ENCODE assay signal across 20 cellular contexts in genomic region chr7:135578569-135578968, GRCh38. TPM values are rescaled to one million over a fixed set of nuclear protein-coding genes. Genes with fewer than 3 reads are reported as not detected.
DNase-seq lines count a peak whose midpoint lies in the region; ATAC-seq, FAIRE-seq and TF ChIP-seq lines count a peak whose summit lies in the region.
"Had no signal": no experiment of that assay in that cellular context is flagged by ENCODE, and none has a peak within 500 bp of the region (broad histone marks: within the 10 kb centered on the region; RNA-seq: fewer than 3 reads in every experiment).

No MANE protein-coding gene starts in this region.

- in situ Hi-C loops in GM12878 (cut with MboI), result no loop called here

- SMC1A ChIA-PET in GM12878 (lab: Charles Lee; ENCODE audit: uncharacterized antibody, unreplicated experiment), result no interaction called here

- H3K36me3 Mint-ChIP-seq in activated CD8-positive, alpha-beta memory T cell treated with anti-CD3 and anti-CD28 coated beads, Interleukin-2, amount 10 ng/mL, durations not matched to agents 7 days and 5 days, result peaks cover 69% of the 10 kb centered on the region

- no TSS peak for BruUV-seq in GM12878 (replicated peaks; lab: Mats Ljungman, UMichigan)

- peak overlapping the region; percentile 22; the same call in 1 of the 2 replicates for H3K9ac ChIP-seq in GM12878 (ENCODE audit: control insufficient read depth, insufficient read depth, low read length)
- H3K9ac ChIP-seq: BLaER1 had no signal

- H2AFZ ChIP-seq in GM12878 (ENCODE audit: control insufficient read depth, low read depth, low read length), result no peak overlapping the region
- H2AFZ ChIP-seq: GM23338 had no signal

- H3K4me2 ChIP-seq in GM12878 (ENCODE audit: control insufficient read depth, insufficient read depth), result no peak overlapping the region
- H3K4me2 ChIP-seq: BLaER1, GM23338 had no signal

- no peak for TF ChIP-seq EP300 in GM12878 (IDR thresholded peaks at IDR 0.05; ENCODE audit: borderline replicate concordance in 1 of 2, control insufficient read depth in 1 of 2, low read depth in 2 of 2, low read length in 2 of 2)

- H3K27me3 Mint-ChIP-seq in activated CD8-positive, alpha-beta memory T cell treated with anti-CD3 and anti-CD28 coated beads, Interleukin-2, amount 10 ng/mL, durations not matched to agents 7 days and 5 days, result no peaks in the 10 kb centered on the region
- H3K27me3 Mint-ChIP-seq: B cell; CD4-positive, CD25-positive, alpha-beta regulatory T cell had no signal

- POLR2A ChIA-PET in GM12878 (lab: Charles Lee), result no interaction called here

- H3K79me2 ChIP-seq in GM12878 (ENCODE audit: control insufficient read depth, insufficient read depth, low read length), result no peaks in the 10 kb centered on the region

- H3K4me3 Mint-ChIP-seq in activated CD8-positive, alpha-beta memory T cell treated with anti-CD3 and anti-CD28 coated beads, Interleukin-2, amount 10 ng/mL, durations not matched to agents 7 days and 5 days, result no peak overlapping the region
- H3K4me3 Mint-ChIP-seq: B cell; CD4-positive, CD25-positive, alpha-beta regulatory T cell; CD8-positive, alpha-beta T cell; GM23338; H9 had no signal

- no peak overlapping the region for H3K4me3 ChIP-seq in GM12878
- H3K4me3 ChIP-seq: BLaER1, GM23338 had no signal

- intact Hi-C loops in GM12878 (cut with micrococcal nuclease; ENCODE audit: unreplicated experiment), result loop anchor here (1.0 kb wide), 1 partner anchor 66 kb away; no protein-coding TSS in a partner anchor

- peak overlapping the region; percentile 34 for H3K27ac Mint-ChIP-seq in activated CD8-positive, alpha-beta memory T cell treated with anti-CD3 and anti-CD28 coated beads, Interleukin-2, amount 10 ng/mL, durations not matched to agents 7 days and 5 days
- H3K27ac Mint-ChIP-seq: B cell; CD4-positive, CD25-positive, alpha-beta regulatory T cell; CD8-positive, alpha-beta T cell; GM23338; H9 had no signal

- H3K36me3 ChIP-seq in GM12878 (ENCODE audit: control insufficient read depth in 2 of 2, insufficient read depth in 2 of 2, low read length in 1 of 2), result peaks cover 18 to 37% of the 10 kb centered on the region in 2 experiments

- TF ChIP-seq RAD21 in GM12878 (IDR thresholded peaks at IDR 0.05; ENCODE audit: insufficient read depth, low read depth, low read length), result no peak

- FAIRE-seq in GM12878 (lab: Jason Lieb, UNC), result no peak
- FAIRE-seq: GM12891, GM18507 had no signal

- peaks cover 29% of the 10 kb centered on the region for H3K4me1 Mint-ChIP-seq in activated CD8-positive, alpha-beta memory T cell treated with anti-CD3 and anti-CD28 coated beads, Interleukin-2, amount 10 ng/mL, durations not matched to agents 7 days and 5 days
- H3K4me1 Mint-ChIP-seq: GM23338, H9 had no signal

- no peak for TF ChIP-seq POLR2A in GM12878 (IDR thresholded peaks at IDR 0.05; ENCODE audit: low read depth, low read length)

- RAD21 ChIA-PET in GM12878 (lab: Charles Lee; ENCODE audit: unreplicated experiment), result no interaction called here

- H3K27ac ChIP-seq in GM12878 (ENCODE audit: control insufficient read depth, insufficient read depth), result no peak overlapping the region
- H3K27ac ChIP-seq: 22Rv1, BLaER1, C4-2B had no signal

- H3K4me1 ChIP-seq in GM12878 (ENCODE audit: control insufficient read depth, insufficient read depth, low read length), result peaks cover 6% of the 10 kb centered on the region
- H3K4me1 ChIP-seq: Caco-2 had no signal

- H4K20me1 ChIP-seq in GM12878 (ENCODE audit: control insufficient read depth, insufficient read depth), result no peaks in the 10 kb centered on the region

- peaks cover 5% of the 10 kb centered on the region; the same call in 2 of the 3 replicates for H3K9me3 ChIP-seq in GM12878 (replicated peaks; ENCODE audit: control insufficient read depth, insufficient read depth, low read length)
- H3K9me3 ChIP-seq: BLaER1, Caco-2 had no signal

- TF ChIP-seq CTCF in GM12878 (IDR thresholded peaks at IDR 0.05 in 2 of 3, conservative IDR thresholded peaks at IDR 0.05 in 1 of 3; ENCODE audit: control insufficient read depth in 2 of 3, extremely low read depth in 1 of 3, insufficient read depth in 1 of 3, low read depth in 3 of 3, low read length in 3 of 3), result no peak

- H3K9me3 Mint-ChIP-seq in activated CD8-positive, alpha-beta memory T cell treated with anti-CD3 and anti-CD28 coated beads, Interleukin-2, amount 10 ng/mL, durations not matched to agents 7 days and 5 days (ENCODE audit: low read depth), result peaks cover 6% of the 10 kb centered on the region
- H3K9me3 Mint-ChIP-seq: CD8-positive, alpha-beta T cell; GM23338; H9 had no signal

- DNase-seq in activated CD8-positive, alpha-beta memory T cell treated with anti-CD3 and anti-CD28 coated beads, Interleukin-2, amount 10 ng/mL, durations not matched to agents 7 days and 5 days, result no peak
- DNase-seq in activated CD8-positive, alpha-beta memory T cell treated with anti-CD3 and anti-CD28 coated beads, Interleukin-2, amount 50 U/mL, for 4 hours, result no peak
- DNase-seq in GM12878 (ENCODE audit: low read depth, low spot score) (no peak), iris pigment epithelial cell (ENCODE audit: low read depth) (peak; percentile 22), GM03348 (ENCODE audit: low spot score) (no peak), NCI-H510A (lab: John Stamatoyannopoulos, UW) (no peak)
- DNase-seq: Caco-2; CD4-positive, CD25-positive, alpha-beta regulatory T cell; CD8-positive, alpha-beta T cell; DMS153; DND-41; H9 had no signal

- CTCF ChIA-PET in activated CD8-positive, alpha-beta memory T cell treated with anti-CD3 and anti-CD28 coated beads, Interleukin-2, amount 10 ng/mL, durations not matched to agents 7 days and 5 days (lab: Charles Lee), result interaction anchor here (0.5 kb wide), 1 partner anchor 8 kb away, joined by 3 read pairs; no protein-coding TSS in a partner anchor
- CTCF ChIA-PET in GM12878 (lab: Yijun Ruan, JAX), result no interaction called here

- no peaks in the 10 kb centered on the region for H3K27me3 ChIP-seq in GM12878 (replicated peaks in 1 of 2; ENCODE audit: control insufficient read depth in 2 of 2, insufficient read depth in 2 of 2, low read length in 1 of 2)
- H3K27me3 ChIP-seq: BLaER1 had no signal

- WGBS in GM12878 (ENCODE audit: insufficient coverage, insufficient replicate concordance, low lambda C conversion rate, missing lambda C conversion rate), result 15% methylated on average over 3 of the region's 3 CpGs

- no peak for ATAC-seq in activated CD8-positive, alpha-beta memory T cell treated with anti-CD3 and anti-CD28 coated beads, Interleukin-2, amount 10 ng/mL, durations not matched to agents 7 days and 5 days
- ATAC-seq in GM12878, result no peak
- ATAC-seq: CD8-positive, alpha-beta T cell; GM23338; HCT116 had no signal

TF ChIP-seq in GM12878, 131 proteins besides CTCF, POLR2A, EP300 and RAD21:
- TF ChIP-seq NFIC (IDR thresholded peaks at IDR 0.05; ENCODE audit: low read depth, low read length), result no peak
- TF ChIP-seq RUNX3 (IDR thresholded peaks at IDR 0.05; ENCODE audit: low read length), result 0 out of 2 replicates have a peak, but pooled peaks have one; percentile 8
- TF ChIP-seq MEF2A (IDR thresholded peaks at IDR 0.05; ENCODE audit: insufficient read depth, low read depth, low read length), result peak; percentile 81; the same call in 1 of the 2 replicates
- no peak for TF ChIP-seq RCOR1 (conservative IDR thresholded peaks at IDR 0.05; ENCODE audit: low read depth, low read length)
- TF ChIP-seq ZZZ3 (IDR thresholded peaks at IDR 0.05; ENCODE audit: control insufficient read depth, insufficient read length, low read depth), result no peak

RNA-seq across cellular contexts. Expression of gene NUP205, which starts 20.9 kb away (rescaled TPM):
- 100 to 1,000 TPM; 119 to 120 TPM for total RNA-seq in activated CD8-positive, alpha-beta memory T cell treated with anti-CD3 and anti-CD28 coated beads, Interleukin-2, amount 10 ng/mL, durations not matched to agents 7 days and 5 days
- total RNA-seq in GM12878 (2013; cell fraction: nucleolus; rRNA removed), result 107 and 113 TPM in 2 replicates
- 105 and 122 TPM in 2 replicates for total RNA-seq in GM12878 (2014; rRNA removed)
- 96.1 and 97.3 TPM in 2 replicates for total RNA-seq in GM12878 (2014; rRNA removed; fragmentation: Illumina TruSeq; extraction: Trizol)
- 104 and 109 TPM in 2 replicates for total RNA-seq in GM12878 (2021)
- 44.3 TPM for polyA plus RNA-seq in GM12878 (2011; ENCODE audit: low read depth)
- 110 and 118 TPM in 2 replicates for polyA plus RNA-seq in GM12878 (2011; rRNA removed)
- polyA plus RNA-seq in GM12878 (2011; cell fraction: cytosol; rRNA removed), result 78.4 and 92.3 TPM in 2 replicates
- polyA plus RNA-seq in GM12878 (2011; cell fraction: nucleus; rRNA removed), result 94.0 and 94.7 TPM in 2 replicates
- 44.8 and 61.3 TPM in 2 replicates for polyA plus RNA-seq in GM12878 (2012)
- polyA plus RNA-seq in GM12878 (2014; fragmentation: Illumina TruSeq; extraction: Trizol), result 88.4 and 97.2 TPM in 2 replicates
- 10 to 100 TPM; 41.4 to 83.4 TPM for polyA plus RNA-seq in GM12878 (2014; fragmentation: Nextera tagmentation; extraction: Ambion mirVana)
- polyA plus RNA-seq in GM12878 (2014; rRNA removed), result 80.8 and 81.1 TPM in 2 replicates
- polyA plus RNA-seq in GM12878 (2016; fragmentation: Nextera tagmentation; extraction: Ambion mirVana), result 10 to 100 TPM; 69.9 to 70.8 TPM
- polyA minus RNA-seq in GM12878 (2011; rRNA and poly(A)+ RNA removed), result 147 and 155 TPM in 2 replicates
- 51.6 TPM in 2 replicates for polyA minus RNA-seq in GM12878 (2011; cell fraction: cytosol; rRNA and poly(A)+ RNA removed)
- polyA minus RNA-seq in GM12878 (2011; cell fraction: nucleus; rRNA and poly(A)+ RNA removed), result 67.3 and 75.4 TPM in 2 replicates
